8 cellular contexts compared by ENCODE assay signal in genomic region chr4:986949-987688, GRCh38. TPM values are rescaled to one million over a fixed set of nuclear protein-coding genes. Genes with fewer than 3 reads are reported as not detected.
DNase-seq lines count a peak whose midpoint lies in the region; ATAC-seq, FAIRE-seq and TF ChIP-seq lines count a peak whose summit lies in the region.

TSS of gene IDUA (plus strand) at chr4:987044. CDS start at chr4:987085, 41 bp downstream.

- H2AFZ ChIP-seq in osteoblast (ENCODE audit: low read length) = peak within 1 kb of the TSS; percentile 97

- peaks cover 28% of the 10 kb centered on the region for H3K4me1 Mint-ChIP-seq in activated naive CD4-positive, alpha-beta T cell treated with anti-CD3 and anti-CD28 coated beads for 36 hours (ENCODE audit: low read depth)

- H3K27ac Mint-ChIP-seq in activated naive CD4-positive, alpha-beta T cell treated with anti-CD3 and anti-CD28 coated beads for 36 hours = peak within 1 kb of the TSS; percentile 74

- peaks cover 9% of the 10 kb centered on the region for H3K79me2 ChIP-seq in osteoblast (ENCODE audit: insufficient read depth, low read length)

- FAIRE-seq in HTR-8/SVneo (lab: Jason Lieb, UNC) = peak; percentile 78

- H3K36me3 ChIP-seq in osteoblast (ENCODE audit: insufficient read depth, low read length) (no peaks in the 10 kb centered on the region), thymus (ENCODE audit: control insufficient read depth, insufficient read depth) (peaks cover 22% of the 10 kb centered on the region)

- H3K27me3 Mint-ChIP-seq in activated naive CD4-positive, alpha-beta T cell treated with anti-CD3 and anti-CD28 coated beads for 36 hours (ENCODE audit: low read depth) = no peaks in the 10 kb centered on the region

- H3K36me3 Mint-ChIP-seq in activated naive CD4-positive, alpha-beta T cell treated with anti-CD3 and anti-CD28 coated beads for 36 hours (ENCODE audit: low read depth) = peaks cover 2% of the 10 kb centered on the region

- peak within 1 kb of the TSS; percentile 96 for H3K4me2 ChIP-seq in osteoblast (ENCODE audit: insufficient read depth, low read length)

- H3K4me3 Mint-ChIP-seq in activated naive CD4-positive, alpha-beta T cell treated with anti-CD3 and anti-CD28 coated beads for 36 hours = peak within 1 kb of the TSS; percentile 91

- peaks cover 23% of the 10 kb centered on the region for H3K4me1 ChIP-seq in osteoblast (ENCODE audit: insufficient read depth, low read length)
- H3K4me1 ChIP-seq in thymus (ENCODE audit: control insufficient read depth, insufficient read depth, low read length) = peaks cover 27% of the 10 kb centered on the region

- peak within 1 kb of the TSS; percentile 84 for H3K4me3 ChIP-seq in osteoblast (ENCODE audit: insufficient read depth, low read length)
- H3K4me3 ChIP-seq in thymus (ENCODE audit: low read length) = peak within 1 kb of the TSS; percentile 81

- ATAC-seq in GM19467 (IDR thresholded peaks at IDR 0.05; ENCODE audit: unreplicated experiment) = peak; percentile 61
- peak; percentile 88 for ATAC-seq in SK-N-SH treated with all-trans-retinoic acid at 6 μM for 48 hours

- CTCF ChIA-PET in activated naive CD4-positive, alpha-beta T cell treated with anti-CD3 and anti-CD28 coated beads for 36 hours (lab: Charles Lee) = interaction anchor here (0.9 to 2.8 kb wide), 10 partner anchors 12 to 245 kb away, joined by 3 to 10 read pairs (median 3); no protein-coding TSS in a partner anchor

- H3K27me3 ChIP-seq in osteoblast (ENCODE audit: insufficient read depth, low read length) (no peaks in the 10 kb centered on the region), thymus (ENCODE audit: control insufficient read depth, insufficient read depth) (no peaks in the 10 kb centered on the region)

- H3K9me3 Mint-ChIP-seq in activated naive CD4-positive, alpha-beta T cell treated with anti-CD3 and anti-CD28 coated beads for 36 hours = no peaks in the 10 kb centered on the region

- 2% methylated on average over 65 of the region's 65 CpGs for WGBS in thymus

- H3K9me3 ChIP-seq in osteoblast (ENCODE audit: low read depth, low read length) (no peaks in the 10 kb centered on the region), thymus (ENCODE audit: control insufficient read depth) (no peaks in the 10 kb centered on the region)

- peaks cover 18% of the 10 kb centered on the region for H4K20me1 ChIP-seq in osteoblast (ENCODE audit: insufficient read depth, low read length)

- DNase-seq in COR-L47 (lab: John Stamatoyannopoulos, UW) (peak; percentile 61), HTR-8/SVneo (ENCODE audit: insufficient read length, low spot score) (peak; percentile 88), glomerular visceral epithelial cell (ENCODE audit: extremely low spot score) (peak; percentile 88), osteoblast (ENCODE audit: insufficient read length, low spot score, missing footprints) (peak; percentile 100)
- peak; percentile 87 for DNase-seq in activated naive CD4-positive, alpha-beta T cell treated with anti-CD3 and anti-CD28 coated beads for 36 hours

- peak within 1 kb of the TSS; percentile 63 for H3K27ac ChIP-seq in osteoblast (ENCODE audit: low read depth, low read length)
- H3K27ac ChIP-seq in thymus (ENCODE audit: low read depth) = peak within 1 kb of the TSS; percentile 95

- intact Hi-C loops in activated naive CD4-positive, alpha-beta T cell treated with anti-CD3 and anti-CD28 coated beads for 36 hours (cut with micrococcal nuclease) = loop anchor here (1.0 to 5.0 kb wide), 5 partner anchors 14 to 385 kb away; partner anchors contain the start of genes DGKQ, GAK and TMEM175

- TF ChIP-seq CTCF in osteoblast (IDR thresholded peaks at IDR 0.05; ENCODE audit: extremely low read depth, low read depth, low read length) = peak; percentile 31

TF ChIP-seq in SK-N-SH treated with all-trans-retinoic acid at 6 μM for 48 hours, 23 proteins besides CTCF, POLR2A, EP300 and RAD21:
- TF ChIP-seq ZNF70 (CRISPR knock-in tag; IDR thresholded peaks at IDR 0.05) = no peak
- TF ChIP-seq TSHZ2 (CRISPR knock-in tag; IDR thresholded peaks at IDR 0.05) = no peak
- TF ChIP-seq PATZ1 (CRISPR knock-in tag; IDR thresholded peaks at IDR 0.05; ENCODE audit: borderline replicate concordance) = no peak
- no peak for TF ChIP-seq SNAI2 (CRISPR knock-in tag; IDR thresholded peaks at IDR 0.05)
- TF ChIP-seq CSRNP3 (CRISPR knock-in tag; IDR thresholded peaks at IDR 0.05) = no peak
- TF ChIP-seq POU6F1 (CRISPR knock-in tag; IDR thresholded peaks at IDR 0.05; ENCODE audit: borderline replicate concordance, low read depth) = no peak
- TF ChIP-seq RARB (CRISPR knock-in tag; IDR thresholded peaks at IDR 0.05) = no peak
- no peak for TF ChIP-seq CSDC2 (CRISPR knock-in tag; IDR thresholded peaks at IDR 0.05)
- TF ChIP-seq ZNF8 (CRISPR knock-in tag; IDR thresholded peaks at IDR 0.05) = no peak
- TF ChIP-seq TOX (CRISPR knock-in tag; IDR thresholded peaks at IDR 0.05; ENCODE audit: borderline replicate concordance) = no peak
- TF ChIP-seq ISL1 (CRISPR knock-in tag; IDR thresholded peaks at IDR 0.05) = no peak
TF ChIP-seq in SK-N-SH treated with all-trans-retinoic acid at 6 μM for 48 hours: peak in this region for 0.

RNA-seq across cellular contexts. Expression of gene IDUA, which starts in this region (rescaled TPM):
- total RNA-seq in activated naive CD4-positive, alpha-beta T cell treated with anti-CD3 and anti-CD28 coated beads for 36 hours = 10 to 100 TPM in 1 of 2 experiments, 1 to 10 TPM in 1; 9.5 to 10.5 TPM
- total RNA-seq in osteoblast = 23.0 and 26.4 TPM in 2 replicates
- polyA plus RNA-seq in thymus = 27.4 TPM

Comparison
In these comparisons a context has a peak if more than half of its experiments do, and no peak if none do; other contexts are left out.
1. Peak in every context shown above with its lines: DNase-seq, ATAC-seq, H3K4me3 ChIP-seq and H3K27ac ChIP-seq.